Comparison of ENCODE assay signal across 8 cellular contexts in the genomic region with DNA sequence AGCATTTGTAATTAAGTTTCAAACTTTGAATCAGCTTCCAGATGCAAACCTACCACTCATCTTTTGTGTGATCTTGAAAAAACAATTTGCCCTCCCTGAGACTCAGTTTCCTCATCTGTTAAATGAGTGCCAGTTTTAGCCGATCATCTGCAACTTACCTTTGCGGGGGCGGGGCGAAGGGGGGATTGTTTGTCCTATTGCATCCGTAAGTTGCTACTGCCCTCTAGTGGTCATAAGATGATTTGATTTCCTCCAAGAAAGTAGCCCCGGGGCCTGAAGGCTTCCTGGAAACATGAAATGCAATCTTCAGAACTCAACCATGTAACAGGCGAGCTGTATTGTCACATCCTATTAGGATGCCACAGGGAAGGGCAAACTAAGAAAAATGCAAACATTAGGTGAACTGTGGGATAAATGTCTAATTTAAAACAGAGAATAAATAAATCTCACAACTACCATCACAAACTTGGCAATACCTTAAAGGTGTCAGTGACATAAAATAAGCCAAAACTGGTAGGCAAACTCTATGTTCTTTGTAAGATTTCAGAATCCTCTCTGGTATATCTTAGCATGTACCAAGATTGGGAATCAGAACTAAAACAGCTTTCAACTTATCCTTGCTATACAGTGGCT.
A peak's percentile ranks its signal among the peaks of the same experiment; 100 is the strongest.
DNase-seq lines count a peak whose midpoint lies in the region; ATAC-seq and TF ChIP-seq lines count a peak whose summit lies in the region.

No MANE protein-coding gene starts in this region.

- ATAC-seq in GM19467 (IDR thresholded peaks at IDR 0.05; ENCODE audit: unreplicated experiment) (peak; percentile 65), GM19455 (IDR thresholded peaks at IDR 0.05; ENCODE audit: unreplicated experiment) (no peak)

- no peak overlapping the region for H2AFZ ChIP-seq in smooth muscle cell (ENCODE audit: low read depth)

- TF ChIP-seq CTCF in C4-2B (conservative IDR thresholded peaks at IDR 0.05) (peak; percentile 95), NB4 (IDR thresholded peaks at IDR 0.05; ENCODE audit: low read depth, low read length) (peak; percentile 47), right atrium auricular region (IDR thresholded peaks at IDR 0.05) (peak; percentile 35 to 73), smooth muscle cell (IDR thresholded peaks at IDR 0.05; ENCODE audit: borderline replicate concordance, insufficient read depth, poor library complexity, severe bottlenecking) (peak; percentile 76)

- H3K4me2 ChIP-seq in smooth muscle cell, result no peak overlapping the region

- no peaks in the 10 kb centered on the region for H3K36me3 ChIP-seq in SJSA1
- H3K36me3 ChIP-seq in right atrium auricular region, result no peaks in the 10 kb centered on the region
- H3K36me3 ChIP-seq in smooth muscle cell (ENCODE audit: low read depth), result no peaks in the 10 kb centered on the region

- DNase-seq in NB4 (ENCODE audit: low read depth) (peak; percentile 72), SJSA1 (ENCODE audit: low read depth in 1 of 2, low spot score in 2 of 2) (peak; percentile 35 to 46), right atrium auricular region (ENCODE audit: low spot score) (no peak), smooth muscle cell (lab: John Stamatoyannopoulos, UW; ENCODE audit: unreplicated experiment) (no peak)
- peak; percentile 6 for DNase-seq in activated naive CD8-positive, alpha-beta T cell treated with anti-CD3 and anti-CD28 coated beads, Interleukin-2, amount 50 U/mL, for 16 hours (ENCODE audit: low read depth, low spot score)

- no peak for TF ChIP-seq POLR2A in NB4 (IDR thresholded peaks at IDR 0.05; ENCODE audit: extremely low read depth, insufficient read length)

- H3K27ac ChIP-seq in C4-2B (no peak overlapping the region), SJSA1 (no peak overlapping the region), right atrium auricular region (no peak overlapping the region), smooth muscle cell (ENCODE audit: low read depth) (no peak overlapping the region)

- no peaks in the 10 kb centered on the region for H4K20me1 ChIP-seq in smooth muscle cell (ENCODE audit: low read depth)

- WGBS in smooth muscle cell (ENCODE audit: low lambda C conversion rate), result 7% methylated on average over 7 of the region's 7 CpGs

- no peaks in the 10 kb centered on the region for H3K9me3 ChIP-seq in SJSA1 (replicated peaks)
- no peaks in the 10 kb centered on the region for H3K9me3 ChIP-seq in right atrium auricular region
- H3K9me3 ChIP-seq in smooth muscle cell (replicated peaks; ENCODE audit: low read depth), result no peaks in the 10 kb centered on the region

- H3K27me3 ChIP-seq in SJSA1 (replicated peaks), result no peaks in the 10 kb centered on the region
- no peaks in the 10 kb centered on the region for H3K27me3 ChIP-seq in right atrium auricular region
- H3K27me3 ChIP-seq in smooth muscle cell (ENCODE audit: low read depth), result no peaks in the 10 kb centered on the region

- no peaks in the 10 kb centered on the region for H3K79me2 ChIP-seq in smooth muscle cell (ENCODE audit: low read depth)

- H3K4me3 ChIP-seq in NB4 (ENCODE audit: low read depth, low read length) (no peak overlapping the region), SJSA1 (no peak overlapping the region), right atrium auricular region (no peak overlapping the region), smooth muscle cell (no peak overlapping the region)

- no peaks in the 10 kb centered on the region for H3F3A ChIP-seq in smooth muscle cell (ENCODE audit: low read depth)

- H3K9ac ChIP-seq in smooth muscle cell (ENCODE audit: low read depth), result no peak overlapping the region

- H3K4me1 ChIP-seq in SJSA1 (replicated peaks) (no peaks in the 10 kb centered on the region), right atrium auricular region (no peaks in the 10 kb centered on the region), smooth muscle cell (ENCODE audit: low read depth) (no peaks in the 10 kb centered on the region)

Comparison
In these comparisons a context has a peak if more than half of its experiments do, and no peak if none do; other contexts are left out.
1. DNase-seq: peak in NB4 (single experiment), SJSA1 (2 of 2) and activated naive CD8-positive, alpha-beta T cell treated with anti-CD3 and anti-CD28 coated beads, Interleukin-2, amount 50 U/mL, for 16 hours (single experiment); none in right atrium auricular region (single experiment) and smooth muscle cell (single experiment).
2. Peak in every context shown above with its lines, with median percentiles within 50 percentile points of each other: CTCF ChIP-seq.